Comparison of ENCODE assay signal across 10 cellular contexts in the genomic region with DNA sequence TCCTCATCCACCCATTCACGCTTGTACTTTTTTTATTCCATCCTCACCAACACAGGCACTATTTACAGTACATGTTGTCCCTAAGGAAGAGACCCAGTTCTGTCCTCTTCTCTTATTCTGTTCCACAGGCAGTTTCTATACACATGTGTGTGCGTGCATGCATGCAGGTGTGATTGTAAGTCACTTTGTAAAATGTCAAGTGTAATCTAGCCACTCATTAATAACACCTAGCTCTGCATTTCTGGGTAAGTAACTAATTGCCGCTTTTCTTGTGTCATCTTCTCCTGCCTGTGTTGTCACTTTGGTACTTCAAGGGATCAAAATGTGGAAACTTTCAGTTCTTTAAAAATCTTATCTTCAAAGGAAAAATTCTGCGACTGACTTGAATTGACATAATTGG.
"Had no signal": no experiment of that assay in that cellular context is flagged by ENCODE, and none has a peak within 500 bp of the region (broad histone marks: within the 10 kb centered on the region; RNA-seq: fewer than 3 reads in every experiment).

No MANE protein-coding gene starts in this region.

- H3K9me3 ChIP-seq: HAP-1 had no signal

- H3K36me3 ChIP-seq: HAP-1 had no signal

- H3K9me3 Mint-ChIP-seq: IgD-negative memory B cell had no signal

- H3K9ac ChIP-seq: GM23248 had no signal

- H3K4me1 Mint-ChIP-seq: IgD-negative memory B cell had no signal

- ATAC-seq: HCT116, HepG2 had no signal

- H3K27me3 Mint-ChIP-seq: IgD-negative memory B cell had no signal

- DNase-seq: GM23248, GOT3, H7, HFFc6, KBM-7 had no signal

- FAIRE-seq: HepG2 had no signal

- H3K27ac ChIP-seq: GM23248, HL-60 had no signal

- H3K4me1 ChIP-seq: HAP-1 had no signal

- H3K4me3 Mint-ChIP-seq: HFFc6, IgD-negative memory B cell had no signal

- H3K27ac Mint-ChIP-seq: HFFc6, IgD-negative memory B cell had no signal

- H2AFZ ChIP-seq: GM23248 had no signal

- H3K36me3 Mint-ChIP-seq: IgD-negative memory B cell had no signal

- H3K4me3 ChIP-seq: GM23248, HAP-1 had no signal
